In genomic region chr16:69397821-69398521, GRCh38 we compare ENCODE assay signal across 8 cellular contexts. TPM values are rescaled to one million over a fixed set of nuclear protein-coding genes. Genes with fewer than 3 reads are reported as not detected.
DNase-seq lines count a peak whose midpoint lies in the region; ATAC-seq and TF ChIP-seq lines count a peak whose summit lies in the region.

No MANE protein-coding gene starts in this region.

- H3K4me2 ChIP-seq in PC-9 = peak overlapping the region; percentile 65

- H3K36me3 ChIP-seq in PC-9 (ENCODE audit: low read depth) (no peaks in the 10 kb centered on the region), endodermal cell (ENCODE audit: control insufficient read depth, insufficient read depth, low read length) (no peaks in the 10 kb centered on the region)

- 38 to 47% methylated on average over 3 to 6 of the region's 6 CpGs for whole genome bisulfite sequencing in endodermal cell (ENCODE audit: insufficient coverage in 1 of 2, insufficient read length in 1 of 2), 2 experiments

- CTCF ChIA-PET in activated naive CD4-positive, alpha-beta T cell treated with anti-CD3 and anti-CD28 coated beads for 36 hours (lab: Charles Lee) = interaction anchor here (0.6 to 2.2 kb wide), 9 partner anchors 11 to 306 kb away, joined by 3 to 7 read pairs (median 3); no protein-coding TSS in a partner anchor
- CTCF ChIA-PET in PC-9 (lab: Charles Lee) = interaction anchor here (0.6 to 1.1 kb wide), 5 partner anchors 18 to 328 kb away, joined by 3 to 5 read pairs (median 4); no protein-coding TSS in a partner anchor

- H3K9me3 ChIP-seq in PC-9 (ENCODE audit: insufficient read depth, low read depth) = no peaks in the 10 kb centered on the region
- H3K9me3 ChIP-seq in endodermal cell (ENCODE audit: control insufficient read depth, low read length) = no peaks in the 10 kb centered on the region

- H3K4me1 Mint-ChIP-seq in activated naive CD4-positive, alpha-beta T cell treated with anti-CD3 and anti-CD28 coated beads for 36 hours (ENCODE audit: low read depth) = peaks cover 27% of the 10 kb centered on the region
- peaks cover 17% of the 10 kb centered on the region for H3K4me1 Mint-ChIP-seq in endodermal cell

- peak overlapping the region; percentile 82 for H3K27ac ChIP-seq in PC-9
- no peak overlapping the region for H3K27ac ChIP-seq in endodermal cell (ENCODE audit: low read depth, low read length)

- no peaks in the 10 kb centered on the region for H3K9me2 ChIP-seq in PC-9 (ENCODE audit: insufficient read depth)

- H2AFZ ChIP-seq in PC-9 = peak overlapping the region; percentile 48

- no peaks in the 10 kb centered on the region for H3K9me3 Mint-ChIP-seq in activated naive CD4-positive, alpha-beta T cell treated with anti-CD3 and anti-CD28 coated beads for 36 hours
- no peaks in the 10 kb centered on the region for H3K9me3 Mint-ChIP-seq in endodermal cell

- H3K4me3 Mint-ChIP-seq in activated naive CD4-positive, alpha-beta T cell treated with anti-CD3 and anti-CD28 coated beads for 36 hours = no peak overlapping the region
- H3K4me3 Mint-ChIP-seq in endodermal cell = no peak overlapping the region

- intact Hi-C loops in activated naive CD4-positive, alpha-beta T cell treated with anti-CD3 and anti-CD28 coated beads for 36 hours (cut with micrococcal nuclease) = loop anchor here (2.0 to 5.0 kb wide), 4 partner anchors 69 to 533 kb away; no protein-coding TSS in a partner anchor
- intact Hi-C loops in PC-9 (cut with micrococcal nuclease; ENCODE audit: unreplicated experiment) = loop anchor here (5.0 to 10.0 kb wide), 2 partner anchors 247 to 309 kb away; no protein-coding TSS in a partner anchor

- peak overlapping the region; percentile 15 for H3K27ac Mint-ChIP-seq in activated naive CD4-positive, alpha-beta T cell treated with anti-CD3 and anti-CD28 coated beads for 36 hours
- peak overlapping the region; percentile 77 for H3K27ac Mint-ChIP-seq in endodermal cell

- peak; percentile 66 for TF ChIP-seq CTCF in PC-9 (conservative IDR thresholded peaks at IDR 0.05)
- TF ChIP-seq CTCF in endodermal cell (conservative IDR thresholded peaks at IDR 0.05) = peak; percentile 81

- H3K4me3 ChIP-seq in PC-9 (peak overlapping the region; percentile 40; the same call in 1 of the 2 replicates), endodermal cell (ENCODE audit: low read length) (no peak overlapping the region)

- no peaks in the 10 kb centered on the region for H3K36me3 Mint-ChIP-seq in activated naive CD4-positive, alpha-beta T cell treated with anti-CD3 and anti-CD28 coated beads for 36 hours (ENCODE audit: low read depth)
- H3K36me3 Mint-ChIP-seq in endodermal cell (ENCODE audit: low read depth) = no peaks in the 10 kb centered on the region

- POLR2A ChIA-PET in PC-9 (lab: Charles Lee; ENCODE audit: unreplicated experiment) = interaction anchor here (0.6 to 0.7 kb wide), 3 partner anchors 92 to 199 kb away, joined by 3 to 7 read pairs (median 4); no protein-coding TSS in a partner anchor

- H3K27me3 ChIP-seq in PC-9 (ENCODE audit: insufficient read depth, low read depth) = no peaks in the 10 kb centered on the region
- H3K27me3 ChIP-seq in endodermal cell (ENCODE audit: control insufficient read depth, insufficient read depth, low read length, poor library complexity, severe bottlenecking) = no peaks in the 10 kb centered on the region

- BruUV-seq in PC-9 (replicated peaks; lab: Mats Ljungman, UMichigan) = no TSS peak

- no peaks in the 10 kb centered on the region for H4K20me1 ChIP-seq in PC-9 (ENCODE audit: insufficient read depth)

- peaks cover 10% of the 10 kb centered on the region for H3K79me2 ChIP-seq in PC-9 (ENCODE audit: low read depth)

- H3F3A ChIP-seq in PC-9 (ENCODE audit: insufficient read depth, low read depth) = peaks cover 46% of the 10 kb centered on the region

- H3K9ac ChIP-seq in endodermal cell (ENCODE audit: extremely low read depth, low read length, poor library complexity, severe bottlenecking) = no peak overlapping the region

- DNase-seq in activated naive CD4-positive, alpha-beta T cell treated with anti-CD3 and anti-CD28 coated beads for 36 hours = peak; percentile 27
- no peak for DNase-seq in activated naive CD4-positive, alpha-beta T cell (lab: John Stamatoyannopoulos, UW)
- DNase-seq in PC-9 (peak; percentile 17 to 83), endodermal cell (peak; percentile 87), middle frontal gyrus (ENCODE audit: extremely low spot score, low spot score) (peak; percentile 31)
- DNase-seq in NK-92 treated with Interleukin-12 subunit alpha and Interleukin-12 subunit beta, amount 100 ng/mL, for 24 hours (lab: John Stamatoyannopoulos, UW) = no peak
- DNase-seq in stimulated activated CD4-positive, alpha-beta T cell treated with anti-CD3 and anti-CD28 coated beads, Interleukin-4, amount 100 ng/mL, for 24 hours = no peak

- H3K27me3 Mint-ChIP-seq in activated naive CD4-positive, alpha-beta T cell treated with anti-CD3 and anti-CD28 coated beads for 36 hours (ENCODE audit: low read depth) = peaks cover 4% of the 10 kb centered on the region
- H3K27me3 Mint-ChIP-seq in endodermal cell (ENCODE audit: insufficient read depth) = no peaks in the 10 kb centered on the region

- H3K4me1 ChIP-seq in PC-9 (replicated peaks; ENCODE audit: insufficient read depth) = peaks cover 44% of the 10 kb centered on the region
- no peaks in the 10 kb centered on the region for H3K4me1 ChIP-seq in endodermal cell (ENCODE audit: control insufficient read depth, insufficient read depth, low read length)

- no peak for ATAC-seq in GM21619 (IDR thresholded peaks at IDR 0.05; ENCODE audit: unreplicated experiment)

RNA-seq across cellular contexts. Expression of gene TERF2, which starts 12.2 kb away (rescaled TPM):
- total RNA-seq in activated naive CD4-positive, alpha-beta T cell treated with anti-CD3 and anti-CD28 coated beads for 36 hours = 10 to 100 TPM; 38.6 to 40.1 TPM
- 20.1 and 27.9 TPM in 2 replicates for total RNA-seq in PC-9 (2021)
- 10 to 100 TPM; 33.6 to 38.2 TPM for total RNA-seq in endodermal cell
- polyA plus RNA-seq in endodermal cell (2013, experiment 1 of 2) = 39.0 TPM
- polyA plus RNA-seq in endodermal cell (2013, experiment 2 of 2) = 37.6 TPM

RNA-seq across cellular contexts. Expression of gene CYB5B, which starts 26.4 kb away (rescaled TPM):
- 100 to 1,000 TPM; 160 to 172 TPM for total RNA-seq in activated naive CD4-positive, alpha-beta T cell treated with anti-CD3 and anti-CD28 coated beads for 36 hours
- total RNA-seq in PC-9 (2021) (29.3 and 29.8 TPM in 2 replicates), endodermal cell (100 to 1,000 TPM; 123 to 131 TPM)
- 125 TPM for polyA plus RNA-seq in endodermal cell (2013, experiment 1 of 2)
- 110 TPM for polyA plus RNA-seq in endodermal cell (2013, experiment 2 of 2)

RNA-seq across cellular contexts. Expression of gene TMED6, which starts 46.4 kb away (rescaled TPM):
- total RNA-seq in activated naive CD4-positive, alpha-beta T cell treated with anti-CD3 and anti-CD28 coated beads for 36 hours = under 1 TPM; 0.86 to 0.88 TPM
- 0.59 TPM in 1 of 2 replicates, not detected in the other for total RNA-seq in PC-9 (2021)
- under 1 TPM; 0.53 to 0.66 TPM for total RNA-seq in endodermal cell
- not detected for polyA plus RNA-seq in endodermal cell (2013, experiment 1 of 2)
- not detected for polyA plus RNA-seq in endodermal cell (2013, experiment 2 of 2)

RNA-seq across cellular contexts. Expression of gene NIP7, which starts 58.4 kb away (rescaled TPM):
- total RNA-seq in activated naive CD4-positive, alpha-beta T cell treated with anti-CD3 and anti-CD28 coated beads for 36 hours = 10 to 100 TPM; 35.3 to 36.8 TPM
- total RNA-seq in PC-9 (2021) (23.6 and 29.5 TPM in 2 replicates), endodermal cell (10 to 100 TPM; 30.5 to 36.3 TPM)
- polyA plus RNA-seq in endodermal cell (2013, experiment 1 of 2) = 24.0 TPM
- 26.0 TPM for polyA plus RNA-seq in endodermal cell (2013, experiment 2 of 2)

RNA-seq across cellular contexts. Expression of gene COG8, which starts 58.6 kb away (rescaled TPM):
- 10 to 100 TPM; 21.0 to 22.6 TPM for total RNA-seq in activated naive CD4-positive, alpha-beta T cell treated with anti-CD3 and anti-CD28 coated beads for 36 hours
- total RNA-seq in PC-9 (2021) (39.9 and 41.9 TPM in 2 replicates), endodermal cell (10 to 100 TPM; 45.8 to 49.3 TPM)
- polyA plus RNA-seq in endodermal cell (2013, experiment 1 of 2) = 35.4 TPM
- polyA plus RNA-seq in endodermal cell (2013, experiment 2 of 2) = 30.8 TPM

Comparison
In these comparisons a context has a peak if more than half of its experiments do, and no peak if none do; other contexts are left out.
1. DNase-seq: peak in activated naive CD4-positive, alpha-beta T cell treated with anti-CD3 and anti-CD28 coated beads for 36 hours (single experiment), PC-9 (2 of 2), endodermal cell (single experiment) and middle frontal gyrus (single experiment); none in activated naive CD4-positive, alpha-beta T cell (0 of 4), NK-92 treated with Interleukin-12 subunit alpha and Interleukin-12 subunit beta, amount 100 ng/mL, for 24 hours (single experiment) and stimulated activated CD4-positive, alpha-beta T cell treated with anti-CD3 and anti-CD28 coated beads, Interleukin-4, amount 100 ng/mL, for 24 hours (single experiment).